ENCODE assay signal across 1 cellular context in genomic region chr12:26719852-26720251, GRCh38.
TF ChIP-seq lines count a peak whose summit lies in the region.

No MANE protein-coding gene starts in this region.

TF ChIP-seq in HCT116, 20 proteins besides CTCF, POLR2A, EP300 and RAD21 (continued from another document):
- TF ChIP-seq EZH2phosphoT487 (IDR thresholded peaks at IDR 0.05; ENCODE audit: borderline replicate concordance) = no peak
- TF ChIP-seq CEBPB (IDR thresholded peaks at IDR 0.05; ENCODE audit: low read depth) = no peak
- no peak for TF ChIP-seq ZFX (IDR thresholded peaks at IDR 0.05)
- no peak for TF ChIP-seq FOSL1 (IDR thresholded peaks at IDR 0.05; ENCODE audit: low read depth)
